In the genomic region with DNA sequence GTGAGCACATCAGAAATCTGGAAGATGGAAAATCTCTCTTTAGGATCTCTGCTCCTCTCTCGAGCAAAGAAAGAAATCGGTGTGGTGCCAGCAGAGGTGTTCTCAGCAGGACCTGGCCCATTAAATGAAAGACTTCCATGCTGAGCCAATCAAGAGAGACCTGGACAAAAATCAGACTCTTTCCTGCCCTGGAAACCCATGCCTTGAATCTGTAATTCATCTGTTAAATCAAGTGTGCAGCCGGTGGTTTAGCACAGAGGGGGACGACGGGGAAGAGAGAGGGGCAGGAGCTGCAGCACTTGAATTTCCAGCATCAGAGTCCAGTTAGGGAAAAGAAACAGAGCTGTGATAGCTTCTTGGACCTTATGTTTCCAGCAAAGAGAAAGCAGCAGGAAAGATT, we compare ENCODE assay signal across 15 cellular contexts.
DNase-seq lines count a peak whose midpoint lies in the region; ATAC-seq, FAIRE-seq and TF ChIP-seq lines count a peak whose summit lies in the region.
"Had no signal": no experiment of that assay in that cellular context is flagged by ENCODE, and none has a peak within 500 bp of the region (broad histone marks: within the 10 kb centered on the region; RNA-seq: fewer than 3 reads in every experiment).

No MANE protein-coding gene starts in this region.

- H3K36me3 Mint-ChIP-seq in effector memory CD8-positive, alpha-beta T cell (ENCODE audit: insufficient read depth) = no peaks in the 10 kb centered on the region
- no peaks in the 10 kb centered on the region for H3K36me3 Mint-ChIP-seq in nephron (ENCODE audit: low read depth)
- peaks cover 4 to 7% of the 10 kb centered on the region in 2 donors for H3K36me3 Mint-ChIP-seq in stimulated activated naive B cell treated with anti-CD40 and anti-IgM and Interleukin-4, amounts not matched to agents 10 μg/mL and 1 μg/mL and 100 μg/mL, for 72 hours
- H3K36me3 Mint-ChIP-seq: IgD-negative memory B cell had no signal

- peak overlapping the region in 1 of 2 donors; percentile 7 for H3K4me3 Mint-ChIP-seq in effector memory CD8-positive, alpha-beta T cell
- H3K4me3 Mint-ChIP-seq in nephron = peak overlapping the region in 1 of 3 experiments; percentile 4
- H3K4me3 Mint-ChIP-seq in stimulated activated naive B cell treated with anti-CD40 and anti-IgM and Interleukin-4, amounts not matched to agents 10 μg/mL and 1 μg/mL and 100 μg/mL, for 72 hours = no peak overlapping the region
- H3K4me3 Mint-ChIP-seq: IgD-negative memory B cell had no signal

- H3K4me1 ChIP-seq in transverse colon = peaks cover 0 to 31% (median 12%) of the 10 kb centered on the region in 4 donors

- 72 to 76% methylated on average over 5 of the region's 5 CpGs for WGBS in transverse colon (ENCODE audit: low coverage in 1 of 2), 2 donors

- H3K27me3 Mint-ChIP-seq in effector memory CD8-positive, alpha-beta T cell = no peaks in the 10 kb centered on the region
- H3K27me3 Mint-ChIP-seq in nephron (ENCODE audit: low read depth) = peaks cover 11% of the 10 kb centered on the region
- peaks cover 1 to 4% of the 10 kb centered on the region in 2 donors for H3K27me3 Mint-ChIP-seq in stimulated activated naive B cell treated with anti-CD40 and anti-IgM and Interleukin-4, amounts not matched to agents 10 μg/mL and 1 μg/mL and 100 μg/mL, for 72 hours
- H3K27me3 Mint-ChIP-seq: IgD-negative memory B cell had no signal

- H3K36me3 ChIP-seq in transverse colon = no peaks in the 10 kb centered on the region

- H3K9me3 Mint-ChIP-seq in effector memory CD8-positive, alpha-beta T cell = no peaks in the 10 kb centered on the region
- no peaks in the 10 kb centered on the region for H3K9me3 Mint-ChIP-seq in nephron
- no peaks in the 10 kb centered on the region for H3K9me3 Mint-ChIP-seq in stimulated activated naive B cell treated with anti-CD40 and anti-IgM and Interleukin-4, amounts not matched to agents 10 μg/mL and 1 μg/mL and 100 μg/mL, for 72 hours
- H3K9me3 Mint-ChIP-seq: IgD-negative memory B cell had no signal

- no peaks in the 10 kb centered on the region for H3K27me3 ChIP-seq in transverse colon

- no peak for ATAC-seq in effector memory CD8-positive, alpha-beta T cell (replicated peaks)
- no peak for ATAC-seq in stimulated activated naive B cell treated with anti-CD40 and anti-IgM and Interleukin-4, amounts not matched to agents 10 μg/mL and 1 μg/mL and 100 μg/mL, for 72 hours (replicated peaks)
- ATAC-seq: HCT116 had no signal

- H3K4me3 ChIP-seq in LNCaP clone FGC (ENCODE audit: low read depth, low read length) (no peak overlapping the region), transverse colon (no peak overlapping the region)

- TF ChIP-seq POLR2A in transverse colon (IDR thresholded peaks at IDR 0.05) = no peak
- no peak for TF ChIP-seq POLR2A in GM12892 (IDR thresholded peaks at IDR 0.05; ENCODE audit: low read depth, low read length)

- H3K9me3 ChIP-seq in transverse colon = no peaks in the 10 kb centered on the region

- in situ Hi-C loops in transverse colon (cut with MboI; ENCODE audit: low pct_ligation_motif_present in 1 of 4, low pct_unique_long_range_greater_than_20kb in 1 of 4, low sequenced_read_pairs in 3 of 4) = no loop called here

- TF ChIP-seq CTCF in LNCaP clone FGC (IDR thresholded peaks at IDR 0.05; ENCODE audit: control insufficient read depth, extremely low read depth, insufficient read depth) (no peak), nephron (IDR thresholded peaks at IDR 0.05; ENCODE audit: unreplicated experiment in 3 of 3) (no peak), transverse colon (IDR thresholded peaks at IDR 0.05) (no peak)

- DNase-seq in LNCaP clone FGC (ENCODE audit: low read depth) = peak; percentile 22
- DNase-seq in effector memory CD8-positive, alpha-beta T cell = no peak
- DNase-seq in transverse colon = no peak
- DNase-seq in GM12892 (ENCODE audit: insufficient read length) = no peak
- no peak for DNase-seq in stimulated activated naive B cell treated with anti-CD40 and anti-IgM and Interleukin-4, amounts not matched to agents 10 μg/mL and 1 μg/mL and 100 μg/mL, for 72 hours
- no peak for DNase-seq in NCI-H2196 treated with DMSO at 0.1 percent for 48 hours (lab: John Stamatoyannopoulos, UW; ENCODE audit: unreplicated experiment)
- DNase-seq: DMS53, NCI-H1105 treated with DMSO at 0.1 percent for 48 hours, NCI-H1694 treated with DMSO at 0.1 percent for 48 hours, NCI-H2107, NCI-H774 had no signal

- peaks cover 10 to 20% of the 10 kb centered on the region in 2 donors for H3K4me1 Mint-ChIP-seq in effector memory CD8-positive, alpha-beta T cell (ENCODE audit: low read depth in 2 of 2)
- peaks cover 59% of the 10 kb centered on the region for H3K4me1 Mint-ChIP-seq in nephron
- peaks cover 0 to 3% of the 10 kb centered on the region in 2 donors for H3K4me1 Mint-ChIP-seq in stimulated activated naive B cell treated with anti-CD40 and anti-IgM and Interleukin-4, amounts not matched to agents 10 μg/mL and 1 μg/mL and 100 μg/mL, for 72 hours
- H3K4me1 Mint-ChIP-seq: IgD-negative memory B cell had no signal

- FAIRE-seq in GM12892 (lab: Jason Lieb, UNC) = no peak

- TF ChIP-seq EP300 in transverse colon (IDR thresholded peaks at IDR 0.05; ENCODE audit: low read depth) = no peak

- peak overlapping the region in 3 of 4 donors; percentile 12 to 29 (median 26) for H3K27ac ChIP-seq in transverse colon
- H3K27ac ChIP-seq: RWPE1 had no signal

- peak overlapping the region; percentile 2 to 55 for H3K27ac Mint-ChIP-seq in effector memory CD8-positive, alpha-beta T cell
- H3K27ac Mint-ChIP-seq in nephron = peak overlapping the region; percentile 23 to 68 (median 57)
- H3K27ac Mint-ChIP-seq in stimulated activated naive B cell treated with anti-CD40 and anti-IgM and Interleukin-4, amounts not matched to agents 10 μg/mL and 1 μg/mL and 100 μg/mL, for 72 hours = no peak overlapping the region

- intact Hi-C loops in transverse colon (cut with DNase I; ENCODE audit: low total_unique reads) = no loop called here
